In genomic region chr3:50233176-50233575, GRCh38 we compare ENCODE assay signal across 24 cellular contexts.
DNase-seq lines count a peak whose midpoint lies in the region; TF ChIP-seq lines count a peak whose summit lies in the region.
"Had no signal": no experiment of that assay in that cellular context is flagged by ENCODE, and none has a peak within 500 bp of the region (broad histone marks: within the 10 kb centered on the region; RNA-seq: fewer than 3 reads in every experiment).

No MANE protein-coding gene starts in this region.

- intact Hi-C loops in dendritic cell treated with granulocyte-macrophage colony-stimulating factor and Interleukin-4, amounts not matched to agents 40 ng/mL and 50 ng/mL, for 4 days (cut with micrococcal nuclease) = no loop called here

- no peaks in the 10 kb centered on the region for H3K27me3 ChIP-seq in neutrophil
- H3K27me3 ChIP-seq: BLaER1 treated with 17β-estradiol and CSF1 and Interleukin-3, amounts not matched to agents 10 nM and 100 nM; body of pancreas; transverse colon had no signal

- peaks cover 21% of the 10 kb centered on the region for H3K36me3 Mint-ChIP-seq in dendritic cell treated with granulocyte-macrophage colony-stimulating factor and Interleukin-4, amounts not matched to agents 40 ng/mL and 50 ng/mL, for 4 days (ENCODE audit: low read depth)
- H3K36me3 Mint-ChIP-seq: activated naive CD8-positive, alpha-beta T cell had no signal

- no peaks in the 10 kb centered on the region for H3K27me3 Mint-ChIP-seq in dendritic cell treated with granulocyte-macrophage colony-stimulating factor and Interleukin-4, amounts not matched to agents 40 ng/mL and 50 ng/mL, for 4 days
- H3K27me3 Mint-ChIP-seq: activated CD8-positive, alpha-beta T cell treated with anti-CD3 and anti-CD28 coated beads for 36 hours; activated naive CD8-positive, alpha-beta T cell; activated T-cell treated with anti-CD3 and anti-CD28 coated beads, Interleukin-2, amount 50 U/mL, for 24 hours; stimulated activated memory B cell treated with anti-CD40 and anti-IgM and Interleukin-4, amounts not matched to agents 10 μg/mL and 1 μg/mL and 100 μg/mL, for 72 hours had no signal

- no peak overlapping the region for H3K4me3 ChIP-seq in neutrophil (ENCODE audit: low read depth in 1 of 2, low read length in 1 of 2)
- H3K4me3 ChIP-seq: A549; BLaER1 treated with 17β-estradiol and CSF1 and Interleukin-3, amounts not matched to agents 10 nM and 100 nM; body of pancreas; transverse colon had no signal

- peak overlapping the region; percentile 97 for H3K27ac Mint-ChIP-seq in dendritic cell treated with granulocyte-macrophage colony-stimulating factor and Interleukin-4, amounts not matched to agents 40 ng/mL and 50 ng/mL, for 4 days
- H3K27ac Mint-ChIP-seq: activated CD8-positive, alpha-beta T cell treated with anti-CD3 and anti-CD28 coated beads for 36 hours; activated naive CD8-positive, alpha-beta T cell; stimulated activated memory B cell treated with anti-CD40 and anti-IgM and Interleukin-4, amounts not matched to agents 10 μg/mL and 1 μg/mL and 100 μg/mL, for 72 hours had no signal

- H3K9me3 ChIP-seq in neutrophil = no peaks in the 10 kb centered on the region
- H3K9me3 ChIP-seq: A549; BLaER1 treated with 17β-estradiol and CSF1 and Interleukin-3, amounts not matched to agents 10 nM and 100 nM; body of pancreas; transverse colon had no signal

- peak overlapping the region; percentile 39 for H3K27ac ChIP-seq in neutrophil
- H3K27ac ChIP-seq: A549; BLaER1 treated with 17β-estradiol and CSF1 and Interleukin-3, amounts not matched to agents 10 nM and 100 nM; body of pancreas; transverse colon; WERI-Rb-1 had no signal

- H3K4me1 ChIP-seq in neutrophil (ENCODE audit: control insufficient read depth in 1 of 2, insufficient read depth in 1 of 2, low read depth in 1 of 2, low read length in 1 of 2) = peaks cover 55 to 59% of the 10 kb centered on the region in 2 experiments

- H3K9me3 Mint-ChIP-seq in dendritic cell treated with granulocyte-macrophage colony-stimulating factor and Interleukin-4, amounts not matched to agents 40 ng/mL and 50 ng/mL, for 4 days = no peaks in the 10 kb centered on the region
- H3K9me3 Mint-ChIP-seq: activated CD8-positive, alpha-beta T cell treated with anti-CD3 and anti-CD28 coated beads for 36 hours; activated T-cell treated with anti-CD3 and anti-CD28 coated beads, Interleukin-2, amount 50 U/mL, for 24 hours; stimulated activated memory B cell treated with anti-CD40 and anti-IgM and Interleukin-4, amounts not matched to agents 10 μg/mL and 1 μg/mL and 100 μg/mL, for 72 hours had no signal

- H3K36me3 ChIP-seq in neutrophil = no peaks in the 10 kb centered on the region
- H3K36me3 ChIP-seq: transverse colon, WERI-Rb-1 had no signal

- peaks cover 72% of the 10 kb centered on the region for H3K4me1 Mint-ChIP-seq in dendritic cell treated with granulocyte-macrophage colony-stimulating factor and Interleukin-4, amounts not matched to agents 40 ng/mL and 50 ng/mL, for 4 days (ENCODE audit: low read depth)

- DNase-seq in NCI-H748 (lab: John Stamatoyannopoulos, UW; ENCODE audit: unreplicated experiment) = peak; percentile 5
- no peak for DNase-seq in NCI-H748 treated with DMSO at 0.1 percent for 48 hours (lab: John Stamatoyannopoulos, UW)
- DNase-seq in middle frontal gyrus (ENCODE audit: extremely low spot score, low spot score) = no peak
- DNase-seq in HuH-7 (ENCODE audit: low spot score) = no peak
- DNase-seq: activated CD8-positive, alpha-beta T cell treated with anti-CD3 and anti-CD28 coated beads for 36 hours; activated T-cell treated with anti-CD3 and anti-CD28 coated beads, Interleukin-2, amount 50 U/mL, for 24 hours; cortex of kidney; foreskin melanocyte; KG1; NCI-H1048; NCI-H2107; NCI-H774; OCI-M1; SIG-M5; T-helper 2 cell; transverse colon; WERI-Rb-1 had no signal

- no peak overlapping the region for H3K4me3 Mint-ChIP-seq in dendritic cell treated with granulocyte-macrophage colony-stimulating factor and Interleukin-4, amounts not matched to agents 40 ng/mL and 50 ng/mL, for 4 days
- H3K4me3 Mint-ChIP-seq: activated CD8-positive, alpha-beta T cell treated with anti-CD3 and anti-CD28 coated beads for 36 hours; activated naive CD8-positive, alpha-beta T cell; activated T-cell treated with anti-CD3 and anti-CD28 coated beads, Interleukin-2, amount 50 U/mL, for 24 hours; stimulated activated memory B cell treated with anti-CD40 and anti-IgM and Interleukin-4, amounts not matched to agents 10 μg/mL and 1 μg/mL and 100 μg/mL, for 72 hours had no signal

- no peak for TF ChIP-seq CTCF in neutrophil (IDR thresholded peaks at IDR 0.05)
